Comparison of ENCODE assay signal across 10 cellular contexts in the genomic region with DNA sequence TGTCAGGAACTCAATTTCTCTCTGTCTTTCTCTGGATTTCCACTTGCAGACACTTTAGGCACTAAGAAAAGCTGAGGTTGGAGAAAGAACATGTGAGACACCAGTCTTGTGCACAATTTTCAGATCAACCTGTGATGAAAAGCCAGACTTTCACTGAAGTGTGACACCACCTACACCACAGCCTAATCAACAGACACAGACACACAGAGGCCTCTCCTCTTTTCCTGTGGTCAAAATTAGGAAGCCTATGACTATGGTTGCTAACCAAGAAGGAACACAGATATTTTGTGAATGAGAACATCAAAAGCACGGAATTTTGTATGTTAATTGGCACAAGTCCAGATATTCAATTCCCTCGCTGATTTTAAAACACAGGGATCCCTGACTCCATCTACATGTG. TPM values are rescaled to one million over a fixed set of nuclear protein-coding genes. Genes with fewer than 3 reads are reported as not detected.
"Had no signal": no experiment of that assay in that cellular context is flagged by ENCODE, and none has a peak within 500 bp of the region (broad histone marks: within the 10 kb centered on the region; RNA-seq: fewer than 3 reads in every experiment).

No MANE protein-coding gene starts in this region.

RNA-seq across cellular contexts. Expression of a gene that starts 26.1 kb away (rescaled TPM):
- total RNA-seq: HepG2, HT1080, IMR-90, NCI-H460, PC-9, Peyer's patch, Right ventricle myocardium inferior, RPMI7951, SJCRH30, T-cell had no signal
- polyA plus RNA-seq: HepG2, IMR-90 had no signal

RNA-seq across cellular contexts. Expression of a gene that starts 35.5 kb away (rescaled TPM):
- total RNA-seq: HepG2, HT1080, IMR-90, NCI-H460, PC-9, Peyer's patch, Right ventricle myocardium inferior, RPMI7951, SJCRH30, T-cell had no signal
- polyA plus RNA-seq: HepG2, IMR-90 had no signal

RNA-seq across cellular contexts. Expression of a gene that starts 40.3 kb away (rescaled TPM):
- total RNA-seq: HepG2, HT1080, IMR-90, NCI-H460, PC-9, Peyer's patch, Right ventricle myocardium inferior, RPMI7951, SJCRH30, T-cell had no signal
- polyA plus RNA-seq: HepG2, IMR-90 had no signal

RNA-seq across cellular contexts. Expression of a gene that starts 45.0 kb away (rescaled TPM):
- total RNA-seq: HepG2, HT1080, IMR-90, NCI-H460, PC-9, Peyer's patch, Right ventricle myocardium inferior, RPMI7951, SJCRH30, T-cell had no signal
- polyA plus RNA-seq: HepG2, IMR-90 had no signal

RNA-seq across cellular contexts. Expression of a gene that starts 49.8 kb away (rescaled TPM):
- total RNA-seq: HepG2, HT1080, IMR-90, NCI-H460, PC-9, Peyer's patch, Right ventricle myocardium inferior, RPMI7951, SJCRH30, T-cell had no signal
- polyA plus RNA-seq: HepG2, IMR-90 had no signal
